In the genomic region with DNA sequence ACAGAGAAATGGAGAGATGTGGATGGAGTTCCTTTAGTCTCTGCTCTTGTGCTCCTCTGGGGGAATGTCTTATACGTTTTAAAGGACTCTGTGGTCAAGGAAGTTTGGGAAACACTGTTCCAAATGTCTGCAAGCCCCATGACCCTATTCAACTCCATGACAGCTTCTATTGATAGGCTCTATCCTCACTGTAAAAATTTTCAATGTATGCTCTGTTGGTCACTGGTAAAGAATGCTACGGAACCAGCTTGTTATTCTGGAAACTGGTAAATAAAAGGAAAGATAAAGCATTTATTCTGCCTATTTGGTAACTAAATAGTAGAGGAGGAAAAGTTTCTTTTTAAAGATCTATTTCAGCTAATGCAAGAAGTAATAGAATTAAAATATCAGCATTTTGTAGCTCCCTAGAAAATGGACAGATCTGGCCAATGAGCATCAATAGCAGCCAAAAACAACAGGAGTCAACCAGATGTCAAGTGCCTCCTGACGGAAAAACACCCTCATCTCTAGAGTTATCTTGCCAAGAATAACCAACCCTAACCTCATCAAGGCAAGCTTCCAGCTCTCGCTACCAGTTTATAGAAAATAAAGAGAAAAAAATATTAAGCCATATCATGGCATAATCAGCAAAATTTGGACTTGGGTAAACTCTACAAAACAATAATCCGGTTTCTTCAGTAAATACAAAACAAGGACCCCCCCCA, we compare ENCODE assay signal across 17 cellular contexts. TPM values are rescaled to one million over a fixed set of nuclear protein-coding genes. Genes with fewer than 3 reads are reported as not detected.
DNase-seq lines count a peak whose midpoint lies in the region; ATAC-seq and TF ChIP-seq lines count a peak whose summit lies in the region.
"Had no signal": no experiment of that assay in that cellular context is flagged by ENCODE, and none has a peak within 500 bp of the region (broad histone marks: within the 10 kb centered on the region; RNA-seq: fewer than 3 reads in every experiment).

No MANE protein-coding gene starts in this region.

- H3K4me3 Mint-ChIP-seq in WTC11, result no peak overlapping the region
- no peak overlapping the region for H3K4me3 Mint-ChIP-seq in stimulated activated effector memory CD8-positive, alpha-beta T cell treated with anti-CD3 and anti-CD28 coated beads, Interleukin-12 subunit alpha, Interleukin-12 subunit beta, amount 100 ng/mL, for 72 hours
- H3K4me3 Mint-ChIP-seq in chondrocyte (ENCODE audit: unreplicated experiment), result no peak overlapping the region
- H3K4me3 Mint-ChIP-seq: CD4-positive, CD25-positive, alpha-beta regulatory T cell had no signal

- H3K36me3 Mint-ChIP-seq in WTC11, result peaks cover 59% of the 10 kb centered on the region
- peaks cover 94% of the 10 kb centered on the region for H3K36me3 Mint-ChIP-seq in stimulated activated effector memory CD8-positive, alpha-beta T cell treated with anti-CD3 and anti-CD28 coated beads, Interleukin-12 subunit alpha, Interleukin-12 subunit beta, amount 100 ng/mL, for 72 hours
- peaks cover 37% of the 10 kb centered on the region for H3K36me3 Mint-ChIP-seq in chondrocyte (ENCODE audit: low read depth)

- peak; percentile 12 for DNase-seq in DMS 273 (lab: John Stamatoyannopoulos, UW; ENCODE audit: unreplicated experiment)
- DNase-seq in DMS 273 treated with DMSO at 0.1 percent for 48 hours (lab: John Stamatoyannopoulos, UW), result no peak
- no peak for DNase-seq in WTC11 (ENCODE audit: low spot score)
- DNase-seq in fibroblast of the aortic adventitia (ENCODE audit: low read depth), result peak; percentile 86
- no peak for DNase-seq in stimulated activated effector memory CD8-positive, alpha-beta T cell treated with anti-CD3 and anti-CD28 coated beads, Interleukin-12 subunit alpha, Interleukin-12 subunit beta, amount 100 ng/mL, for 72 hours (ENCODE audit: low spot score in 2 of 2)
- no peak for DNase-seq in middle frontal gyrus (ENCODE audit: extremely low spot score, low spot score)
- DNase-seq in SKM-1 treated with dmso at 0.1 percent for 144 hours (lab: John Stamatoyannopoulos, UW; ENCODE audit: unreplicated experiment), result no peak
- no peak for DNase-seq in chondrocyte (ENCODE audit: low spot score)
- DNase-seq: activated CD4-positive, alpha-beta T cell treated with anti-CD3 and anti-CD28 coated beads for 4 hours; activated T-cell treated with anti-CD3 and anti-CD28 coated beads, Interleukin-2, amount 50 U/mL, for 1 hour; amniotic stem cell; CD4-positive, CD25-positive, alpha-beta regulatory T cell; islet precursor cell; midbrain; NCI-H1930; NCI-H774 had no signal

- H3K9me3 Mint-ChIP-seq in WTC11, result no peaks in the 10 kb centered on the region
- H3K9me3 Mint-ChIP-seq in stimulated activated effector memory CD8-positive, alpha-beta T cell treated with anti-CD3 and anti-CD28 coated beads, Interleukin-12 subunit alpha, Interleukin-12 subunit beta, amount 100 ng/mL, for 72 hours, result no peaks in the 10 kb centered on the region
- H3K9me3 Mint-ChIP-seq in chondrocyte (ENCODE audit: low read depth), result no peaks in the 10 kb centered on the region
- H3K9me3 Mint-ChIP-seq: CD4-positive, CD25-positive, alpha-beta regulatory T cell had no signal

- H3K4me3 ChIP-seq in fibroblast of the aortic adventitia (ENCODE audit: low read depth, low read length), result no peak overlapping the region
- H3K4me3 ChIP-seq: thoracic aorta had no signal

- no peaks in the 10 kb centered on the region for H3K4me1 Mint-ChIP-seq in WTC11
- no peaks in the 10 kb centered on the region for H3K4me1 Mint-ChIP-seq in stimulated activated effector memory CD8-positive, alpha-beta T cell treated with anti-CD3 and anti-CD28 coated beads, Interleukin-12 subunit alpha, Interleukin-12 subunit beta, amount 100 ng/mL, for 72 hours
- H3K4me1 Mint-ChIP-seq in chondrocyte (ENCODE audit: low read depth), result peaks cover 12% of the 10 kb centered on the region

- no peak for ATAC-seq in WTC11
- no peak for ATAC-seq in stimulated activated effector memory CD8-positive, alpha-beta T cell treated with anti-CD3 and anti-CD28 coated beads, Interleukin-12 subunit alpha, Interleukin-12 subunit beta, amount 100 ng/mL, for 72 hours

- H3K27ac Mint-ChIP-seq in WTC11 (peak overlapping the region; percentile 12; the same call in 1 of the 2 replicates), chondrocyte (ENCODE audit: unreplicated experiment) (no peak overlapping the region)
- peak overlapping the region; percentile 56 for H3K27ac Mint-ChIP-seq in stimulated activated effector memory CD8-positive, alpha-beta T cell treated with anti-CD3 and anti-CD28 coated beads, Interleukin-12 subunit alpha, Interleukin-12 subunit beta, amount 100 ng/mL, for 72 hours
- H3K27ac Mint-ChIP-seq: CD4-positive, CD25-positive, alpha-beta regulatory T cell had no signal

- CTCF ChIA-PET in WTC11 (lab: Charles Lee), result interaction anchor here (1.2 kb wide), 2 partner anchors 117 to 326 kb away, joined by 3 read pairs; no protein-coding TSS in a partner anchor

- no peak for TF ChIP-seq CTCF in WTC11 (IDR thresholded peaks at IDR 0.05)
- no peak for TF ChIP-seq CTCF in fibroblast of the aortic adventitia (IDR thresholded peaks at IDR 0.05; ENCODE audit: insufficient read depth, low read length)
- TF ChIP-seq CTCF in chondrocyte (IDR thresholded peaks at IDR 0.05), result no peak

- POLR2A ChIA-PET in WTC11 (lab: Charles Lee), result no interaction called here

- H3K27me3 Mint-ChIP-seq in WTC11 (ENCODE audit: low read depth) (no peaks in the 10 kb centered on the region), chondrocyte (ENCODE audit: low read depth) (no peaks in the 10 kb centered on the region)
- H3K27me3 Mint-ChIP-seq: CD4-positive, CD25-positive, alpha-beta regulatory T cell had no signal

TF ChIP-seq in WTC11, 78 proteins besides CTCF, POLR2A, EP300 and RAD21 (continues in another document):
- TF ChIP-seq GABPB1 (CRISPR knock-in tag; IDR thresholded peaks at IDR 0.05), result no peak
- TF ChIP-seq ZNF219 (CRISPR knock-in tag; IDR thresholded peaks at IDR 0.05; ENCODE audit: borderline replicate concordance), result no peak
- no peak for TF ChIP-seq JUN (CRISPR knock-in tag; IDR thresholded peaks at IDR 0.05)
- TF ChIP-seq GTF2I (CRISPR knock-in tag; conservative IDR thresholded peaks at IDR 0.05), result no peak
- TF ChIP-seq NR1H2 (CRISPR knock-in tag; IDR thresholded peaks at IDR 0.05), result no peak
- TF ChIP-seq TEAD1 (CRISPR knock-in tag; IDR thresholded peaks at IDR 0.05), result no peak
- TF ChIP-seq FOXP1 (CRISPR knock-in tag; IDR thresholded peaks at IDR 0.05; ENCODE audit: borderline replicate concordance), result no peak
- no peak for TF ChIP-seq JAZF1 (CRISPR knock-in tag; IDR thresholded peaks at IDR 0.05)
- TF ChIP-seq NR2C2 (CRISPR knock-in tag; IDR thresholded peaks at IDR 0.05), result no peak
- no peak for TF ChIP-seq NR3C1 (CRISPR knock-in tag; conservative IDR thresholded peaks at IDR 0.05; ENCODE audit: low read depth)
- TF ChIP-seq, protein P1, sequence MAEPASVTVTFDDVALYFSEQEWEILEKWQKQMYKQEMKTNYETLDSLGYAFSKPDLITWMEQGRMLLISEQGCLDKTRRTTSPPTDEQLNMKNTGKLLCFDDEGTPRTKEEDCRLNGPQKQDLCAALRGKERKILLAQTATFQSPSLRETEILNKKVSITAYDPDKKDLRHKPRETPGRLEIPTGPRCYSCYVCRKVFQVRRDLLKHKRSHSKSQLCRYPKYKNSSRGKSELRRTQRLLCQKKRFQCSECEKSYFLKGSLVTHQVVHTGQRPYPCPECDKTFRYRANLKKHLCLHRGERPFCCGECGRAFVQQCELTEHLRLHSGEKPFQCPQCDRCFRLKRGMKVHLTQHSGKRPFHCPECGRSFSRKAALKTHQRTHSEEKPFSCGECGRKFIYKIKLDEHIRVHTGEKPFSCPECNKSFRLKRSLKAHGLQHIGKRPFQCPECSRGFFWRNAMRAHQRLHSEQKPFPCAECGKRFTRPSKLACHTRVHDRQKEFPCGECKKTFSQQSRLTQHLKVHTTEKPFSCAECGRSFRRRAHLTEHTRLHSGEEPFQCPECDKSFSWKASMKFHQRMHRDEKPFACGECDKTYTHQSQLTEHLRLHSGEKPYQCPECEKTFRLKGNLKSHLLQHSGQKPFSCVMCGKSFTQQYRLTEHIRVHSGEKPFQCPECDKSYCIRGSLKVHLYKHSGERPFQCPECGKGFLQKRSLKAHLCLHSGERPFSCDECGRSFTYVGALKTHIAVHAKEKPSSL (CRISPR knock-in tag; conservative IDR thresholded peaks at IDR 0.05), result no peak
- TF ChIP-seq, protein P2, sequence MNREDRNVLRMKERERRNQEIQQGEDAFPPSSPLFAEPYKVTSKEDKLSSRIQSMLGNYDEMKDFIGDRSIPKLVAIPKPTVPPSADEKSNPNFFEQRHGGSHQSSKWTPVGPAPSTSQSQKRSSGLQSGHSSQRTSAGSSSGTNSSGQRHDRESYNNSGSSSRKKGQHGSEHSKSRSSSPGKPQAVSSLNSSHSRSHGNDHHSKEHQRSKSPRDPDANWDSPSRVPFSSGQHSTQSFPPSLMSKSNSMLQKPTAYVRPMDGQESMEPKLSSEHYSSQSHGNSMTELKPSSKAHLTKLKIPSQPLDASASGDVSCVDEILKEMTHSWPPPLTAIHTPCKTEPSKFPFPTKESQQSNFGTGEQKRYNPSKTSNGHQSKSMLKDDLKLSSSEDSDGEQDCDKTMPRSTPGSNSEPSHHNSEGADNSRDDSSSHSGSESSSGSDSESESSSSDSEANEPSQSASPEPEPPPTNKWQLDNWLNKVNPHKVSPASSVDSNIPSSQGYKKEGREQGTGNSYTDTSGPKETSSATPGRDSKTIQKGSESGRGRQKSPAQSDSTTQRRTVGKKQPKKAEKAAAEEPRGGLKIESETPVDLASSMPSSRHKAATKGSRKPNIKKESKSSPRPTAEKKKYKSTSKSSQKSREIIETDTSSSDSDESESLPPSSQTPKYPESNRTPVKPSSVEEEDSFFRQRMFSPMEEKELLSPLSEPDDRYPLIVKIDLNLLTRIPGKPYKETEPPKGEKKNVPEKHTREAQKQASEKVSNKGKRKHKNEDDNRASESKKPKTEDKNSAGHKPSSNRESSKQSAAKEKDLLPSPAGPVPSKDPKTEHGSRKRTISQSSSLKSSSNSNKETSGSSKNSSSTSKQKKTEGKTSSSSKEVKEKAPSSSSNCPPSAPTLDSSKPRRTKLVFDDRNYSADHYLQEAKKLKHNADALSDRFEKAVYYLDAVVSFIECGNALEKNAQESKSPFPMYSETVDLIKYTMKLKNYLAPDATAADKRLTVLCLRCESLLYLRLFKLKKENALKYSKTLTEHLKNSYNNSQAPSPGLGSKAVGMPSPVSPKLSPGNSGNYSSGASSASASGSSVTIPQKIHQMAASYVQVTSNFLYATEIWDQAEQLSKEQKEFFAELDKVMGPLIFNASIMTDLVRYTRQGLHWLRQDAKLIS (CRISPR knock-in tag; IDR thresholded peaks at IDR 0.05; ENCODE audit: borderline replicate concordance), result no peak

RNA-seq across cellular contexts. Expression of a gene that starts 16.1 kb away (rescaled TPM):
- total RNA-seq in WTC11 (2021), result 58.3 to 65.7 TPM (median 60.6 TPM) in 3 replicates
- 34.3 and 59.9 TPM in 2 replicates for total RNA-seq in fibroblast of the aortic adventitia (ENCODE audit: low replicate concordance)
- total RNA-seq in chondrocyte, result 71.1 to 76.2 TPM (median 72.0 TPM) in 3 replicates

RNA-seq across cellular contexts. Expression of a gene that starts 18.0 kb away (rescaled TPM):
- total RNA-seq in WTC11 (2021), result 17.9 to 23.9 TPM (median 19.5 TPM) in 3 replicates
- total RNA-seq in fibroblast of the aortic adventitia (ENCODE audit: low replicate concordance), result 6.5 and 23.3 TPM in 2 replicates
- 7.0 to 14.9 TPM (median 10.9 TPM) in 3 replicates for total RNA-seq in chondrocyte

RNA-seq across cellular contexts. Expression of a gene that starts 49.8 kb away (rescaled TPM):
- total RNA-seq in WTC11 (2021) (59.7 to 71.7 TPM (median 65.5 TPM) in 3 replicates), fibroblast of the aortic adventitia (ENCODE audit: low replicate concordance) (67.1 and 67.7 TPM in 2 replicates), chondrocyte (68.7 to 83.4 TPM (median 73.6 TPM) in 3 replicates)

Comparison
In these comparisons a context has a peak if more than half of its experiments do, and no peak if none do; other contexts are left out.
1. DNase-seq: peak in DMS 273 (single experiment) and fibroblast of the aortic adventitia (single experiment); none in DMS 273 treated with DMSO at 0.1 percent for 48 hours (single experiment), WTC11 (single experiment), stimulated activated effector memory CD8-positive, alpha-beta T cell treated with anti-CD3 and anti-CD28 coated beads, Interleukin-12 subunit alpha, Interleukin-12 subunit beta, amount 100 ng/mL, for 72 hours (0 of 2), middle frontal gyrus (single experiment), SKM-1 treated with dmso at 0.1 percent for 144 hours (single experiment) and chondrocyte (single experiment).